In genomic region chr7:94059747-94060146, GRCh38 we compare ENCODE assay signal across 12 cellular contexts. TPM values are rescaled to one million over a fixed set of nuclear protein-coding genes. Genes with fewer than 3 reads are reported as not detected.
A peak's percentile ranks its signal among the peaks of the same experiment; 100 is the strongest.
DNase-seq lines count a peak whose midpoint lies in the region; ATAC-seq and TF ChIP-seq lines count a peak whose summit lies in the region.
"Had no signal": no experiment of that assay in that cellular context is flagged by ENCODE, and none has a peak within 500 bp of the region (broad histone marks: within the 10 kb centered on the region; RNA-seq: fewer than 3 reads in every experiment).

No MANE protein-coding gene starts in this region.

- ATAC-seq in GM18907 (IDR thresholded peaks at IDR 0.05; ENCODE audit: unreplicated experiment) (peak; percentile 64), HG02840 (IDR thresholded peaks at IDR 0.05; ENCODE audit: low FRiP score, unreplicated experiment) (peak; percentile 80), HG02973 (IDR thresholded peaks at IDR 0.05; ENCODE audit: unreplicated experiment) (no peak)
- ATAC-seq: HCT116 had no signal

- H3K4me3 ChIP-seq in OCI-LY3 (ENCODE audit: low read length) (peak overlapping the region; percentile 33), osteoblast (ENCODE audit: insufficient read depth, low read length) (no peak overlapping the region)
- H3K4me3 ChIP-seq: PC-9 had no signal

- H3K36me3 ChIP-seq in OCI-LY3 (replicated peaks; ENCODE audit: low read depth, low read length) (no peaks in the 10 kb centered on the region), osteoblast (ENCODE audit: insufficient read depth, low read length) (no peaks in the 10 kb centered on the region)
- H3K36me3 ChIP-seq: WERI-Rb-1 had no signal

- peak overlapping the region; percentile 54 for H3K4me2 ChIP-seq in OCI-LY3 (ENCODE audit: low read length)
- H3K4me2 ChIP-seq in osteoblast (ENCODE audit: insufficient read depth, low read length), result peak overlapping the region; percentile 37
- H3K4me2 ChIP-seq: PC-9 had no signal

- H4K20me1 ChIP-seq in OCI-LY3 (ENCODE audit: insufficient read depth, low read length), result no peaks in the 10 kb centered on the region
- H4K20me1 ChIP-seq in osteoblast (ENCODE audit: insufficient read depth, low read length), result no peaks in the 10 kb centered on the region

- H3K79me2 ChIP-seq in OCI-LY3 (ENCODE audit: low read length), result no peaks in the 10 kb centered on the region
- no peaks in the 10 kb centered on the region for H3K79me2 ChIP-seq in osteoblast (ENCODE audit: insufficient read depth, low read length)

- H3K9me3 ChIP-seq in OCI-LY3 (ENCODE audit: insufficient read depth, low read length) (no peaks in the 10 kb centered on the region), osteoblast (ENCODE audit: low read depth, low read length) (no peaks in the 10 kb centered on the region)

- peaks cover 5 to 16% (median 11%) of the 10 kb centered on the region in 7 donors for H3K9me3 Mint-ChIP-seq in CD14-positive monocyte

- H3K27ac ChIP-seq in OCI-LY3 (ENCODE audit: low read length), result no peak overlapping the region
- H3K27ac ChIP-seq in osteoblast (ENCODE audit: low read depth, low read length), result peak overlapping the region; percentile 94
- H3K27ac ChIP-seq: PC-9, WERI-Rb-1 had no signal

- no peak overlapping the region for H2AFZ ChIP-seq in OCI-LY3 (ENCODE audit: low read depth, low read length)
- peak overlapping the region; percentile 52 for H2AFZ ChIP-seq in osteoblast (ENCODE audit: low read length)
- H2AFZ ChIP-seq: PC-9 had no signal

- peaks cover 0 to 5% of the 10 kb centered on the region in 2 donors for H3K36me3 Mint-ChIP-seq in CD14-positive monocyte
- H3K36me3 Mint-ChIP-seq: activated naive CD8-positive, alpha-beta T cell had no signal

- peak overlapping the region in 2 of 7 donors; percentile 9 to 24 for H3K27ac Mint-ChIP-seq in CD14-positive monocyte
- H3K27ac Mint-ChIP-seq: activated naive CD8-positive, alpha-beta T cell had no signal

- no peak overlapping the region for H3K9ac ChIP-seq in OCI-LY3 (ENCODE audit: low read length)

- no peak overlapping the region for H3K4me3 Mint-ChIP-seq in CD14-positive monocyte
- H3K4me3 Mint-ChIP-seq: activated naive CD8-positive, alpha-beta T cell had no signal

- peaks cover 11% of the 10 kb centered on the region for H3K4me1 Mint-ChIP-seq in CD14-positive monocyte

- TF ChIP-seq CTCF in OCI-LY3 (IDR thresholded peaks at IDR 0.05; ENCODE audit: low read depth, low read length) (no peak), osteoblast (IDR thresholded peaks at IDR 0.05; ENCODE audit: extremely low read depth, low read depth, low read length) (no peak), CD14-positive monocyte (IDR thresholded peaks at IDR 0.05) (no peak)

- peaks cover 15 to 33% (median 28%) of the 10 kb centered on the region in 3 donors for H3K27me3 Mint-ChIP-seq in CD14-positive monocyte (ENCODE audit: low read depth in 3 of 3)

- H3K27me3 ChIP-seq in OCI-LY3 (ENCODE audit: low read depth, low read length) (no peaks in the 10 kb centered on the region), osteoblast (ENCODE audit: insufficient read depth, low read length) (no peaks in the 10 kb centered on the region)

- intact Hi-C loops in CD14-positive monocyte (cut with micrococcal nuclease), result loop anchor here in 1 of 2 donors (10.0 kb wide), 1 partner anchor 55 kb away; the partner anchor contains the start of gene BET1

- DNase-seq in osteoblast (ENCODE audit: insufficient read length, low spot score, missing footprints), result no peak
- no peak for DNase-seq in amniotic stem cell (lab: John Stamatoyannopoulos, UW)
- DNase-seq in activated CD4-positive, CD25-positive, alpha-beta regulatory T cell treated with anti-CD3 and anti-CD28 coated beads, Interleukin-2, amount 50 U/mL, for 72 hours, result no peak
- no peak for DNase-seq in CD14-positive monocyte (ENCODE audit: low spot score)
- DNase-seq: PC-9, WERI-Rb-1 had no signal

- H3K4me1 ChIP-seq in OCI-LY3 (ENCODE audit: low read length) (peaks cover 21% of the 10 kb centered on the region), osteoblast (ENCODE audit: insufficient read depth, low read length) (peaks cover 49% of the 10 kb centered on the region)

RNA-seq across cellular contexts. Expression of gene BET1, which starts 55.6 kb away (rescaled TPM):
- total RNA-seq in osteoblast, result 20.6 and 22.4 TPM in 2 replicates
- 10 to 100 TPM in 1 of 2 donors, 1 to 10 TPM in 1; 8.2 to 14.1 TPM for polyA plus RNA-seq in CD14-positive monocyte
